ENCODE assay signal across 8 cellular contexts in genomic region chr5:148383564-148384388, GRCh38. TPM values are rescaled to one million over a fixed set of nuclear protein-coding genes. Genes with fewer than 3 reads are reported as not detected.
DNase-seq lines count a peak whose midpoint lies in the region; ATAC-seq and TF ChIP-seq lines count a peak whose summit lies in the region.

TSS of gene FBXO38 (plus strand) at chr5:148383958. CDS start at chr5:148394777, 10,819 bp downstream.

- CTCF ChIA-PET in PC-9 (lab: Charles Lee): interaction anchor here (0.9 kb wide), 1 partner anchor 347 kb away, joined by 3 read pairs; no protein-coding TSS in a partner anchor

- peak within 1 kb of the TSS; percentile 88 for H2AFZ ChIP-seq in PC-9

- no peaks in the 10 kb centered on the region for H3K9me3 ChIP-seq in PC-9 (ENCODE audit: insufficient read depth, low read depth)

- H3K4me3 ChIP-seq in Jurkat, Clone E6-1 (ENCODE audit: low read length): peak within 1 kb of the TSS; percentile 87
- H3K4me3 ChIP-seq in PC-9 (peak within 1 kb of the TSS; percentile 65), epithelial cell of proximal tubule (ENCODE audit: low read depth, low read length) (peak within 1 kb of the TSS; percentile 90)

- no TSS peak for BruUV-seq in PC-9 (replicated peaks; lab: Mats Ljungman, UMichigan)

- no peaks in the 10 kb centered on the region for H4K20me1 ChIP-seq in PC-9 (ENCODE audit: insufficient read depth)

- peak; percentile 98 for ATAC-seq in GM21619 (IDR thresholded peaks at IDR 0.05; ENCODE audit: unreplicated experiment)

- H3K79me2 ChIP-seq in PC-9 (ENCODE audit: low read depth): peaks cover 64% of the 10 kb centered on the region

- intact Hi-C loops in PC-9 (cut with micrococcal nuclease; ENCODE audit: unreplicated experiment): loop anchor here (1.0 to 5.0 kb wide), 3 partner anchors 15 to 371 kb away; no protein-coding TSS in a partner anchor

- 0 out of 2 replicates have a peak, but pooled peaks cover 6% of the 10 kb centered on the region for H3K36me3 ChIP-seq in PC-9 (ENCODE audit: low read depth)

- POLR2A ChIA-PET in PC-9 (lab: Charles Lee; ENCODE audit: unreplicated experiment): no interaction called here

- no peaks in the 10 kb centered on the region for H3K27me3 ChIP-seq in PC-9 (ENCODE audit: insufficient read depth, low read depth)

- peaks cover 38% of the 10 kb centered on the region for H3K4me1 ChIP-seq in PC-9 (replicated peaks; ENCODE audit: insufficient read depth)

- peak; percentile 95 for DNase-seq in DMS53 treated with DMSO at 0.1 percent for 48 hours (lab: John Stamatoyannopoulos, UW; ENCODE audit: unreplicated experiment)
- DNase-seq in Jurkat, Clone E6-1 (ENCODE audit: low read depth, low spot score): peak; percentile 97
- peak; percentile 92 for DNase-seq in PC-9
- peak; percentile 95 for DNase-seq in activated T-cell treated with anti-CD3 and anti-CD28 coated beads, Interleukin-2, amount 50 U/mL, for 1 hour
- DNase-seq in epithelial cell of proximal tubule (ENCODE audit: low read depth): peak; percentile 81
- DNase-seq in mucosa of gallbladder (ENCODE audit: low spot score): peak; percentile 97
- DNase-seq in stimulated activated CD8-positive, alpha-beta memory T cell treated with anti-CD3 and anti-CD28 coated beads, Interleukin-4, amount 100 ng/mL, for 4 hours (ENCODE audit: low read depth in 2 of 2, low spot score in 1 of 2): peak; percentile 93 to 94

- H3F3A ChIP-seq in PC-9 (ENCODE audit: insufficient read depth, low read depth): peaks cover 11% of the 10 kb centered on the region

- peak within 1 kb of the TSS; percentile 66 for H3K27ac ChIP-seq in PC-9

- H3K4me2 ChIP-seq in PC-9: peak within 1 kb of the TSS; percentile 97

- no peak for TF ChIP-seq CTCF in PC-9 (conservative IDR thresholded peaks at IDR 0.05)
- TF ChIP-seq CTCF in epithelial cell of proximal tubule (conservative IDR thresholded peaks at IDR 0.05; ENCODE audit: low read depth, low read length): peak; percentile 19

- no peaks in the 10 kb centered on the region for H3K9me2 ChIP-seq in PC-9 (ENCODE audit: insufficient read depth)

RNA-seq across cellular contexts. Expression of gene FBXO38, which starts in this region (rescaled TPM):
- polyA plus RNA-seq in Jurkat, Clone E6-1 (2012; ENCODE audit: insufficient read depth, insufficient read length): 35.2 TPM
- total RNA-seq in PC-9 (2021) (39.2 and 49.8 TPM in 2 replicates), epithelial cell of proximal tubule (26.1 and 29.2 TPM in 2 replicates), mucosa of gallbladder (37.5 TPM)

Comparison
In these comparisons a context has a peak if more than half of its experiments do, and no peak if none do; other contexts are left out.
1. Peak in every context shown above with its lines: DNase-seq, ATAC-seq, H3K4me3 ChIP-seq and H3K27ac ChIP-seq.